In the genomic region with DNA sequence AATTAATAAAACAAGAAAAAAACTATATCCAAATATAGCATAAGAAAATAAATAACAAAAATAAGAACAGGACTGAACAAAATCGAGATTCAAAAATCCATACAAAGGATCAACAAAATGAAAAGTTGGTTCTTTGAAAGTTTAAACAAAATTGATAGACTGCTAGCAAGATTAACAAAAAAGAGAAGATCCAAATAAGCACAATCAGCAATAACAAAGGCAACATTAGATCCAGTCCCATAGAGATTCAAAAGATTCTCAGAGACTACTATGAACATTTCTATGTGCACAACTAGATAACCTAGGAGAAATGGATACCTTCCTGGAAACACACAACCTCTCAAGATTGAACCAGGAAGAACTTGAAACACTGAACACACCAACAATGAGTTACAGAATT, we compare ENCODE assay signal across 8 cellular contexts.
"Had no signal": no experiment of that assay in that cellular context is flagged by ENCODE, and none has a peak within 500 bp of the region (broad histone marks: within the 10 kb centered on the region; RNA-seq: fewer than 3 reads in every experiment).

No MANE protein-coding gene starts in this region.

- FAIRE-seq: HTR-8/SVneo had no signal

- H3K27ac Mint-ChIP-seq: IgD-negative memory B cell had no signal

- H3K36me3 Mint-ChIP-seq: IgD-negative memory B cell had no signal

- H3K4me3 Mint-ChIP-seq: IgD-negative memory B cell had no signal

- H3K4me1 Mint-ChIP-seq: IgD-negative memory B cell had no signal

- H3K4me2 ChIP-seq: KMS-11 had no signal

- H3K27me3 Mint-ChIP-seq: IgD-negative memory B cell had no signal

- H3K27ac ChIP-seq: HL-60, KMS-11 had no signal

- H3K9ac ChIP-seq: KMS-11 had no signal

- DNase-seq: Karpas-422, Kasumi-1, KBM-7, KG1 had no signal
